Comparison of ENCODE assay signal across 26 cellular contexts in the genomic region with DNA sequence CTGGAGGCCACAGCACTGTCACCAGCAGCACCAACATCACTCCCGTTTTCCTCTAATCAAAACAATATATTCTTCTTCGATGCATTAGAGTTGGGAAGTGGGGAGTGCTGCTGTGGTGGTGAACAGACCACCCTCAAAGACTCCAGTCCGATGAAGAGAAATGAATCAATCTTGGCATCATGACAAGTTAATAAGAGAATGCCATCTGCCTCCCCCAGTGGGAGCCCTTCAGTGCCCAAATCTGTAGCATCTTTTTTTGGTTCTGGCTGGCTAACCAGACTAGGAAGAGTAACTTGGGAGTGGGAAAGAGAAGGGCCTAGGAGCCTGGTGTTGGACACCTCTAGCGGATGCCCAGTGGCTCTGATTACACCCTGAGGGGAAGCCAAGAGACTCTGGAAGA.
"Had no signal": no experiment of that assay in that cellular context is flagged by ENCODE, and none has a peak within 500 bp of the region (broad histone marks: within the 10 kb centered on the region; RNA-seq: fewer than 3 reads in every experiment).

No MANE protein-coding gene starts in this region.

- H3K27ac ChIP-seq: coronary artery, neural progenitor cell, prostate gland, right atrium auricular region, thyroid gland, vagina had no signal

- H3K9me3 Mint-ChIP-seq: effector memory CD8-positive, alpha-beta T cell; stimulated activated naive CD8-positive, alpha-beta T cell treated with anti-CD3 and anti-CD28 coated beads, Interleukin-15, amount 100 ng/mL, for 72 hours had no signal

- H3K36me3 ChIP-seq: neural progenitor cell, prostate gland, right atrium auricular region, thyroid gland, vagina had no signal

- H3K27me3 ChIP-seq: neural progenitor cell, right atrium auricular region, thyroid gland, vagina had no signal

- H3K36me3 Mint-ChIP-seq: mesothelial cell of epicardium, naive B cell, neural progenitor cell had no signal

- H3K27ac Mint-ChIP-seq: effector memory CD8-positive, alpha-beta T cell; mesothelial cell of epicardium; naive B cell; nephron; neural progenitor cell; stimulated activated naive CD8-positive, alpha-beta T cell treated with anti-CD3 and anti-CD28 coated beads, Interleukin-15, amount 100 ng/mL, for 72 hours had no signal

- ATAC-seq: effector memory CD8-positive, alpha-beta T cell; left lobe of liver; mucosa of descending colon; sciatic nerve; stimulated activated naive CD8-positive, alpha-beta T cell treated with anti-CD3 and anti-CD28 coated beads, Interleukin-15, amount 100 ng/mL, for 72 hours had no signal

- H3K4me1 ChIP-seq: neural progenitor cell, prostate gland, right atrium auricular region, vagina had no signal

- H3K9me3 ChIP-seq: mucosa of descending colon, prostate gland, right atrium auricular region, thyroid gland, vagina had no signal

- H3K4me3 ChIP-seq: coronary artery, lung, mucosa of descending colon, neural progenitor cell, prostate gland, right atrium auricular region, smooth muscle cell, thyroid gland, vagina had no signal

- DNase-seq: dermis blood vessel endothelial cell; effector memory CD8-positive, alpha-beta T cell; erythroblast; kidney; mesenchymal stem cell; mucosa of descending colon; naive B cell; stimulated activated CD4-positive, alpha-beta T cell treated with anti-CD3 and anti-CD28 coated beads, Interleukin-12 subunit alpha, Interleukin-12 subunit beta, amount 100 ng/mL, for 4 hours; stimulated activated CD4-positive, alpha-beta T cell treated with anti-CD3 and anti-CD28 coated beads, Interleukin-1b, Interleukin-23, amount 100 ng/mL, for 48 hours; stimulated activated CD4-positive, alpha-beta T cell treated with anti-CD3 and anti-CD28 coated beads, Interleukin-4, amount 100 ng/mL, for 1 hour; stimulated activated CD8-positive, alpha-beta memory T cell treated with anti-CD3 and anti-CD28 coated beads, Interleukin-4, amount 100 ng/mL, for 48 hours; stimulated activated naive CD4-positive, alpha-beta T cell; stimulated activated naive CD8-positive, alpha-beta T cell treated with anti-CD3 and anti-CD28 coated beads, Interleukin-15, amount 100 ng/mL, for 72 hours; thyroid gland; trophoblast cell had no signal

- H3K4me3 Mint-ChIP-seq: effector memory CD8-positive, alpha-beta T cell; mesothelial cell of epicardium; naive B cell; nephron; neural progenitor cell; stimulated activated naive CD8-positive, alpha-beta T cell treated with anti-CD3 and anti-CD28 coated beads, Interleukin-15, amount 100 ng/mL, for 72 hours had no signal

- H3K4me2 ChIP-seq: neural progenitor cell, smooth muscle cell had no signal

- H3K9ac ChIP-seq: neural progenitor cell had no signal

- H3K4me1 Mint-ChIP-seq: mesothelial cell of epicardium; naive B cell; neural progenitor cell; stimulated activated naive CD8-positive, alpha-beta T cell treated with anti-CD3 and anti-CD28 coated beads, Interleukin-15, amount 100 ng/mL, for 72 hours had no signal

- H2AFZ ChIP-seq: neural progenitor cell had no signal
